ENCODE assay signal across 1 cellular context in genomic region chr6:31827286-31828079, GRCh38.
A peak's percentile ranks its signal among the peaks of the same experiment; 100 is the strongest.
TF ChIP-seq lines count a peak whose summit lies in the region.

Gene HSPA1B, plus strand, starts transcription at chr6:31827738. Its CDS starts 213 bp downstream, at chr6:31827951.

TF ChIP-seq in H1, 55 proteins besides CTCF, POLR2A, EP300 and RAD21 (continued from another document):
- no peak for TF ChIP-seq CHD7 (IDR thresholded peaks at IDR 0.05; ENCODE audit: insufficient replicate concordance, low read length)
- TF ChIP-seq FOSL1 (IDR thresholded peaks at IDR 0.05; ENCODE audit: insufficient read depth, low read depth, low read length) = no peak
- peak; percentile 94 for TF ChIP-seq GTF2F1 (IDR thresholded peaks at IDR 0.05; ENCODE audit: borderline replicate concordance, low read depth, low read length)
- TF ChIP-seq TBP (IDR thresholded peaks at IDR 0.05; ENCODE audit: low read depth, low read length) = peak; percentile 97
- TF ChIP-seq SIN3A (conservative IDR thresholded peaks at IDR 0.05 in 1 of 2, IDR thresholded peaks at IDR 0.05 in 1 of 2; ENCODE audit: low read depth in 1 of 2, low read length in 2 of 2) = peak in 1 of 2 experiments; percentile 68; a peak in 2 of 4 replicates
- no peak for TF ChIP-seq CEBPB (IDR thresholded peaks at IDR 0.05; ENCODE audit: low read depth, low read length)
- peak; percentile 38; the same call in 1 of the 2 replicates for TF ChIP-seq CHD2 (IDR thresholded peaks at IDR 0.05; ENCODE audit: low read length)
- TF ChIP-seq KDM1A (IDR thresholded peaks at IDR 0.05; ENCODE audit: borderline replicate concordance, low read length) = no peak
- TF ChIP-seq TAF1 (IDR thresholded peaks at IDR 0.05; ENCODE audit: low read depth, low read length) = peak; percentile 98
- TF ChIP-seq SP4 (IDR thresholded peaks at IDR 0.05; ENCODE audit: low read length) = peak; percentile 52; the same call in 1 of the 2 replicates
- 0 out of 2 replicates have a peak, but pooled peaks have one; percentile 26 for TF ChIP-seq SP2 (IDR thresholded peaks at IDR 0.05; ENCODE audit: low read length)
- TF ChIP-seq USF2 (IDR thresholded peaks at IDR 0.05; ENCODE audit: low read length) = no peak
